Comparison of ENCODE assay signal across 8 cellular contexts in the genomic region with DNA sequence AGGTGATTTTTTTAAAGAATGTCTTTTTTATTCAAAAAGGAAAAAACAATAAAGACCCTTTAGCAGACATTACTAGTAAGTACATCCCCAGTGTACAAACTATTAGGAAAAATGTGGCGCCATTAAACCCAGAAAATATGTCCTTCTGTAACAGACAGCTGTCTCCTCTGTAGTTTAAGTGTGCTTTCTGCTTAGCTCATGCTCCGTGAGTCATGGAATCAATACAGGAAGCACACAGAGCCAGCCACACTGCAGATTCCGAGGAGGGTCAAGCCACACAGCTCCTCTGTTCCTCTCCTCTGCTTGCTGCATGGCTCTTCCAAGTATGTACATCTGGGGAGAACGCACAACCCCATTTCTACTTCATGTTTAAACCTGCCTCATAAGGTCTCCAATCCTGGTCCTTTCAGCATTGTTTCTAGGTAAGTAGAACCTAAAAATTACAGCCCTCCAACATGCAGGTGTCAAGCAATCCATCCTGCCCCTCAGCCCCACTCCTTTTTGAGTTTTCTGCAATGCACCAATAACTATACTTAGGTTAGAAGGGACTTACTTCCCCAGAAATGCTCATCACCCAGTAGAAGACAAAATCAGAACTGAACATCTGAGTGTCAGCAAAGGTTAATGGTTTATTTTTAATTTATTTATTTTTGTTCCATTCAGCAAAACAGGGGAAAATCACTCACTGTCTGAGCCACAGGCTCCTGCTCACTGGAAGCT. TPM values are rescaled to one million over a fixed set of nuclear protein-coding genes. Genes with fewer than 3 reads are reported as not detected.
DNase-seq lines count a peak whose midpoint lies in the region; ATAC-seq, FAIRE-seq and TF ChIP-seq lines count a peak whose summit lies in the region.

No MANE protein-coding gene starts in this region.

- H3K4me1 ChIP-seq in ascending aorta (peaks cover 0 to 53% of the 10 kb centered on the region in 2 donors), small intestine (ENCODE audit: control insufficient read depth in 2 of 2, insufficient read depth in 1 of 2, low read depth in 1 of 2, low read length in 1 of 2) (peaks cover 9 to 28% of the 10 kb centered on the region in 2 donors)

- DNase-seq in A172 (ENCODE audit: low spot score) (peak; percentile 73), HCEC 1CT (peak; percentile 89), NOMO-1 treated with dmso at 0.1 percent for 144 hours (lab: John Stamatoyannopoulos, UW; ENCODE audit: unreplicated experiment) (peak; percentile 75), ascending aorta (ENCODE audit: low spot score in 2 of 2) (peak in 1 of 2 donors; percentile 75), iPS-NIHi11 (ENCODE audit: low spot score) (peak; percentile 35), small intestine (peak; percentile 86)

- H3K27me3 ChIP-seq in ascending aorta (no peaks in the 10 kb centered on the region), small intestine (ENCODE audit: control insufficient read depth in 2 of 2, insufficient read depth in 2 of 2, low read length in 2 of 2) (no peaks in the 10 kb centered on the region)

- FAIRE-seq in small intestine (lab: Jason Lieb, UNC) = no peak

- ATAC-seq in GM19324 (IDR thresholded peaks at IDR 0.05; ENCODE audit: low FRiP score, unreplicated experiment) = no peak
- ATAC-seq in GM21737 (IDR thresholded peaks at IDR 0.05; ENCODE audit: unreplicated experiment) = no peak

- intact Hi-C loops in ascending aorta (cut with DNase I) = no loop called here

- H3K27ac ChIP-seq in ascending aorta (peak overlapping the region; percentile 56 to 61), small intestine (ENCODE audit: low read depth in 1 of 2, low read length in 1 of 2) (peak overlapping the region; percentile 71 to 84)

- WGBS in small intestine, 3 donors = 19 to 26% (median 24%) methylated on average over 4 of the region's 4 CpGs

- H3K4me3 ChIP-seq in ascending aorta (peak overlapping the region; percentile 18 to 51), small intestine (ENCODE audit: low read depth in 1 of 2, low read length in 2 of 2) (no peak overlapping the region)

- H3K36me3 ChIP-seq in ascending aorta (no peaks in the 10 kb centered on the region), small intestine (ENCODE audit: control insufficient read depth in 2 of 2, insufficient read depth in 2 of 2, low read length in 2 of 2) (no peaks in the 10 kb centered on the region)

- TF ChIP-seq CTCF in ascending aorta (IDR thresholded peaks at IDR 0.05) = no peak

- H3K9me3 ChIP-seq in ascending aorta (no peaks in the 10 kb centered on the region), small intestine (ENCODE audit: control insufficient read depth, low read depth) (no peaks in the 10 kb centered on the region)

RNA-seq across cellular contexts. Expression of a gene that starts 37.5 kb away (rescaled TPM):
- total RNA-seq in A172 (2014; rRNA removed; shearing (Covaris generic)) = 14.1 and 15.1 TPM in 2 replicates
- 6.9 TPM for total RNA-seq in ascending aorta
- 10 to 100 TPM in 1 of 3 donors, 1 to 10 TPM in 2; 2.2 to 12.4 (median 4.3) TPM for polyA plus RNA-seq in small intestine

Comparison
In these comparisons a context has a peak if more than half of its experiments do, and no peak if none do; other contexts are left out.
1. H3K4me3 ChIP-seq: peak in ascending aorta (2 of 2); none in small intestine (0 of 2).